8 cellular contexts compared by ENCODE assay signal in genomic region chr10:104353325-104354048, GRCh38. TPM values are rescaled to one million over a fixed set of nuclear protein-coding genes. Genes with fewer than 3 reads are reported as not detected.
DNase-seq lines count a peak whose midpoint lies in the region; ATAC-seq lines count a peak whose summit lies in the region.

Gene CFAP58 (plus strand): TSS chr10:104353833. CDS start chr10:104353898, 65 bp downstream.

- DNase-seq in AG08395 (ENCODE audit: low spot score): peak; percentile 78
- DNase-seq in NCI-H2196 treated with DMSO at 0.1 percent for 48 hours (lab: John Stamatoyannopoulos, UW; ENCODE audit: unreplicated experiment): peak; percentile 51
- peak; percentile 74 for DNase-seq in cerebellar cortex (ENCODE audit: low spot score)
- peak; percentile 94 to 95 for DNase-seq in left colon
- DNase-seq in stimulated activated CD4-positive, alpha-beta T cell treated with anti-CD3 and anti-CD28 coated beads, Interleukin-2, amount 100 ng/mL, for 24 hours: peak; percentile 89 to 91

- intact Hi-C loops in left colon (cut with DNase I, micrococcal nuclease): loop anchor here in 1 of 2 donors (5.0 kb wide), 1 partner anchor 61 kb away; no protein-coding TSS in a partner anchor

- ATAC-seq in GM19025 (IDR thresholded peaks at IDR 0.05; ENCODE audit: low read depth, unreplicated experiment): peak; percentile 67
- peak; percentile 47 for ATAC-seq in HG03159 (IDR thresholded peaks at IDR 0.05; ENCODE audit: unreplicated experiment)
- peak; percentile 55 to 63 for ATAC-seq in activated CD4-positive, CD25-positive, alpha-beta regulatory T cell treated with anti-CD3 and anti-CD28 coated beads, Interleukin-2, amount 50 U/mL, for 24 hours
- ATAC-seq in left colon: peak; percentile 98

RNA-seq across cellular contexts. Expression of gene CFAP58, which starts in this region (rescaled TPM):
- total RNA-seq in left colon: under 1 TPM; 0.09 to 0.20 TPM

Comparison
In these comparisons a context has a peak if more than half of its experiments do, and no peak if none do; other contexts are left out.
1. Peak in every context shown above with its lines: DNase-seq and ATAC-seq.
2. Peak in DNase-seq and ATAC-seq in left colon; RNA of the gene not detected or under 1 TPM.
3. ATAC-seq: peak in every context shown above with its lines; median percentile 98 in left colon; 67 in GM19025; 59 in activated CD4-positive, CD25-positive, alpha-beta regulatory T cell treated with anti-CD3 and anti-CD28 coated beads, Interleukin-2, amount 50 U/mL, for 24 hours; 47 in HG03159.